Comparison of ENCODE assay signal across 1 cellular context in genomic region chr1:227437495-227438008, GRCh38.
A peak's percentile ranks its signal among the peaks of the same experiment; 100 is the strongest.
TF ChIP-seq lines count a peak whose summit lies in the region.

No MANE protein-coding gene starts in this region.

TF ChIP-seq in HepG2, 621 proteins besides CTCF, POLR2A, EP300 and RAD21 (continued from another document):
- TF ChIP-seq, protein P1, sequence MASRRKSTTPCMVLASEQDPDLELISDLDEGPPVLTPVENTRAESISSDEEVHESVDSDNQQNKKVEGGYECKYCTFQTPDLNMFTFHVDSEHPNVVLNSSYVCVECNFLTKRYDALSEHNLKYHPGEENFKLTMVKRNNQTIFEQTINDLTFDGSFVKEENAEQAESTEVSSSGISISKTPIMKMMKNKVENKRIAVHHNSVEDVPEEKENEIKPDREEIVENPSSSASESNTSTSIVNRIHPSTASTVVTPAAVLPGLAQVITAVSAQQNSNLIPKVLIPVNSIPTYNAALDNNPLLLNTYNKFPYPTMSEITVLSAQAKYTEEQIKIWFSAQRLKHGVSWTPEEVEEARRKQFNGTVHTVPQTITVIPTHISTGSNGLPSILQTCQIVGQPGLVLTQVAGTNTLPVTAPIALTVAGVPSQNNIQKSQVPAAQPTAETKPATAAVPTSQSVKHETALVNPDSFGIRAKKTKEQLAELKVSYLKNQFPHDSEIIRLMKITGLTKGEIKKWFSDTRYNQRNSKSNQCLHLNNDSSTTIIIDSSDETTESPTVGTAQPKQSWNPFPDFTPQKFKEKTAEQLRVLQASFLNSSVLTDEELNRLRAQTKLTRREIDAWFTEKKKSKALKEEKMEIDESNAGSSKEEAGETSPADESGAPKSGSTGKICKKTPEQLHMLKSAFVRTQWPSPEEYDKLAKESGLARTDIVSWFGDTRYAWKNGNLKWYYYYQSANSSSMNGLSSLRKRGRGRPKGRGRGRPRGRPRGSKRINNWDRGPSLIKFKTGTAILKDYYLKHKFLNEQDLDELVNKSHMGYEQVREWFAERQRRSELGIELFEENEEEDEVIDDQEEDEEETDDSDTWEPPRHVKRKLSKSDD (CRISPR knock-in tag; IDR thresholded peaks at IDR 0.05; ENCODE audit: low read depth): no peak
- TF ChIP-seq ZNF841 (CRISPR knock-in tag; IDR thresholded peaks at IDR 0.05; ENCODE audit: borderline replicate concordance): no peak
- no peak for TF ChIP-seq HNRNPUL1 (IDR thresholded peaks at IDR 0.05; ENCODE audit: low read depth, low read length)
- no peak for TF ChIP-seq ZNF142 (CRISPR knock-in tag; IDR thresholded peaks at IDR 0.05)
- TF ChIP-seq, protein P2, sequence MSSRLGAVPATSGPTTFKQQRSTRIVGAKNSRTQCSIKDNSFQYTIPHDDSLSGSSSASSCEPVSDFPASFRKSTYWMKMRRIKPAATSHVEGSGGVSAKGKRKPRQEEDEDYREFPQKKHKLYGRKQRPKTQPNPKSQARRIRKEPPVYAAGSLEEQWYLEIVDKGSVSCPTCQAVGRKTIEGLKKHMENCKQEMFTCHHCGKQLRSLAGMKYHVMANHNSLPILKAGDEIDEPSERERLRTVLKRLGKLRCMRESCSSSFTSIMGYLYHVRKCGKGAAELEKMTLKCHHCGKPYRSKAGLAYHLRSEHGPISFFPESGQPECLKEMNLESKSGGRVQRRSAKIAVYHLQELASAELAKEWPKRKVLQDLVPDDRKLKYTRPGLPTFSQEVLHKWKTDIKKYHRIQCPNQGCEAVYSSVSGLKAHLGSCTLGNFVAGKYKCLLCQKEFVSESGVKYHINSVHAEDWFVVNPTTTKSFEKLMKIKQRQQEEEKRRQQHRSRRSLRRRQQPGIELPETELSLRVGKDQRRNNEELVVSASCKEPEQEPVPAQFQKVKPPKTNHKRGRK (CRISPR knock-in tag; IDR thresholded peaks at IDR 0.05): peak; percentile 68; the same call in 1 of the 2 replicates
